Comparison of ENCODE assay signal across 15 cellular contexts in genomic region chr2:152165780-152166179, GRCh38.
"Had no signal": no experiment of that assay in that cellular context is flagged by ENCODE, and none has a peak within 500 bp of the region (broad histone marks: within the 10 kb centered on the region; RNA-seq: fewer than 3 reads in every experiment).

No MANE protein-coding gene starts in this region.

- DNase-seq: activated CD4-positive, alpha-beta memory T cell treated with anti-CD3 and anti-CD28 coated beads, Interleukin-2, amount 10 ng/mL, durations not matched to agents 7 days and 5 days; activated CD4-positive, alpha-beta T cell treated with anti-CD3 and anti-CD28 coated beads for 1 hour; activated naive CD4-positive, alpha-beta T cell treated with Interleukin-2 at 50 U/mL for 16 hours; amygdala; dorsolateral prefrontal cortex; hypothalamus; mucosa of descending colon; naive thymus-derived CD8-positive, alpha-beta T cell; occipital lobe; stimulated activated CD4-positive, alpha-beta T cell treated with anti-CD3 and anti-CD28 coated beads, Interleukin-2, amount 100 ng/mL, for 24 hours; stimulated activated naive B cell treated with anti-CD40 and anti-IgM and Interleukin-4, amounts not matched to agents 10 μg/mL and 1 μg/mL and 100 μg/mL, for 72 hours; substantia nigra had no signal

- H3K9me3 ChIP-seq: breast epithelium, mucosa of descending colon had no signal

- H3K27me3 Mint-ChIP-seq: activated CD4-positive, alpha-beta memory T cell treated with anti-CD3 and anti-CD28 coated beads, Interleukin-2, amount 10 ng/mL, durations not matched to agents 7 days and 5 days; naive thymus-derived CD8-positive, alpha-beta T cell; stimulated activated naive B cell treated with anti-CD40 and anti-IgM and Interleukin-4, amounts not matched to agents 10 μg/mL and 1 μg/mL and 100 μg/mL, for 72 hours had no signal

- H3K27me3 ChIP-seq: breast epithelium, dorsolateral prefrontal cortex had no signal

- H3K36me3 ChIP-seq: breast epithelium had no signal

- ATAC-seq: esophagus mucosa; mucosa of descending colon; naive thymus-derived CD8-positive, alpha-beta T cell; sciatic nerve had no signal

- H3K4me3 ChIP-seq: breast epithelium, mucosa of descending colon had no signal

- H3K4me3 Mint-ChIP-seq: activated CD4-positive, alpha-beta memory T cell treated with anti-CD3 and anti-CD28 coated beads, Interleukin-2, amount 10 ng/mL, durations not matched to agents 7 days and 5 days; stimulated activated naive B cell treated with anti-CD40 and anti-IgM and Interleukin-4, amounts not matched to agents 10 μg/mL and 1 μg/mL and 100 μg/mL, for 72 hours had no signal

- H3K27ac Mint-ChIP-seq: activated CD4-positive, alpha-beta memory T cell treated with anti-CD3 and anti-CD28 coated beads, Interleukin-2, amount 10 ng/mL, durations not matched to agents 7 days and 5 days; naive thymus-derived CD8-positive, alpha-beta T cell had no signal
